In the genomic region with DNA sequence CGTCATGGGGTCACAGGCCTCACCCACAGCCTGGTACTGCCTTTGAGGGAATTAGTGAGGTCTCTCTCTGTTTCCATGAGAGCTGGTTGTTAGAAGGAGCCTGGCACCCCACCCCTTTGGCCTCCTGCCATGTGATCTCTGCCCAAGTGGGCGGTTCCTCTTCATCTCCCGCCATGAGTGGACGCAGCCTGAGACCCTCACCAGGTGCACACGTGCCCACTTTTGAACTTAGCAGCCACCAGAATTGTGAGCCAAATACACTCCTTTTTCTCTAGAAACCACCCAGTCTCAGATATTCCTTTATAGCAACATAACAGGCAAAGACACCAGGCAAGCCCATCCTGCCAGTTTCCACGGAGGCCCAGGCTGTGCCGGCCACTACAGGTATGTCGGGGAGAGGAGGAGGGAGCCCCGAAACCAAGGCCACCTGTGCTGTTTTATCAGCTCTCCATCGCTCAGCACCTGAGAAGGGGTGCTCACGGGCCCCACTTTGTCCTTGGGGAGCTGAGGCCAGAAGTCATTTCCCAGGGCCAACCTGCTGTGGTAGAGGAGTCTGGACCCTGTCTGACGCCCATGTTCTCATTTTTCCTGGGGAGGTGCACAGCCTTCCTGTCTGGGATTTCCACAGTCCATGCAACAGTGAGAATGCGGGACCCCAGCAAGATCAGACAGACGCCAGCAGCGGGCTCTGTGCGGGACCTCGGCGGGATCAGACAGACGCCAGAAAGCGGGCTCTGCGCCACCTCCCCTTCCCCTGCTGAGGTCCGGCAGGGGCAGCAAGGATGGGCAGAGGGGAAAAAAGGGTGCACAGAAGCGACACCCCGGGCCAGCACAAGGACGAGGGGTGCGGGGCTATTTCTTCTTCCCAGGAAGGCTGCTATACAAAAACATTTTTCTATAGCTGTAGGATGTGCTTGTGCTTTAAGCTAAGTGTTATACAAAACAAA, we compare ENCODE assay signal across 1 cellular context.
TF ChIP-seq lines count a peak whose summit lies in the region.

No MANE protein-coding gene starts in this region.

TF ChIP-seq in IMR-90, 13 proteins besides CTCF, POLR2A, EP300 and RAD21:
- TF ChIP-seq CEBPB (IDR thresholded peaks at IDR 0.05; ENCODE audit: low read depth, low read length): no peak
- TF ChIP-seq RFX5 (IDR thresholded peaks at IDR 0.05; ENCODE audit: low read depth, low read length): no peak
